ENCODE assay signal across 8 cellular contexts in the genomic region with DNA sequence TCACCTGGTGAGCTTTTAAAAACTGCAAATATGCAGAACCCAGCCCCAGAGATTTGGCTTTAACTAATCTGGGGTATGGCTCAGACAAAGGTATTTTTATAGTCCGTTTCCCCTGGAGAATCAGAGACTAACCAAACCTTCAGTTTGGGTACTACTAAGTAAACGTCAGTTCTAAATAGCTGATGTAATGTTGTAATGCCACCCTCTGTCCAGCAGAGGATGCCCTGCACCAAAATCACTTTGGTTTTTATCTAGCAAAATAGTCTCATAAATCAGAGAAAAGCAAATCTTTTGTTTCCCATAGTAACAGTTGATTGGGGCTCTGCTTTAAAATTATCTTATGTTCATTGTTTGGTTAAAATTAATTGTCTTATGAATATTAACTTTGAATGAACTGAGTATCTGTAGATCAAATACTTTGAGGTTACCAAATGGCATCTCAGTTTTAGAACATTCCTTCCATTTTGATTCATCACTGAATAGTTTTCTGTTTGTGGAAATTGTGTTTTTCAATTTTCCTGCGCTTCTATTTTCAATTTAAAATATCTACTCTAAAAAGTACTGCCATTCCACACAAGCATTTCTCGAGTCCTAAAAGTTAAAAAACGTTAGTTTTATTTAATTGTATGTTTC.
DNase-seq lines count a peak whose midpoint lies in the region; ATAC-seq and TF ChIP-seq lines count a peak whose summit lies in the region.

No MANE protein-coding gene starts in this region.

- H3K27ac ChIP-seq in A673 (ENCODE audit: low read depth, low read length, poor library complexity, severe bottlenecking) (no peak overlapping the region), right atrium auricular region (no peak overlapping the region)

- H3K9me3 ChIP-seq in A673 (ENCODE audit: low read depth, low read length, poor library complexity, severe bottlenecking) = no peaks in the 10 kb centered on the region
- H3K9me3 ChIP-seq in right atrium auricular region = no peaks in the 10 kb centered on the region

- no peaks in the 10 kb centered on the region for H3K4me1 ChIP-seq in A673 (ENCODE audit: insufficient read depth, low read length, poor library complexity, severe bottlenecking)
- peaks cover 0 to 4% of the 10 kb centered on the region in 2 donors for H3K4me1 ChIP-seq in right atrium auricular region

- H3K4me3 ChIP-seq in A673 (ENCODE audit: low read depth, low read length, poor library complexity, severe bottlenecking) (no peak overlapping the region), HFF-Myc (replicated peaks; ENCODE audit: low read depth, low read length) (no peak overlapping the region), right atrium auricular region (no peak overlapping the region)

- CTCF ChIA-PET in A673 (lab: Charles Lee) = interaction anchor here (1.4 to 2.1 kb wide), 3 partner anchors 22 to 603 kb away, joined by 5 to 15 read pairs (median 8); no protein-coding TSS in a partner anchor

- no peaks in the 10 kb centered on the region for H3K4me1 Mint-ChIP-seq in stimulated activated naive B cell treated with anti-CD40 and anti-IgM and Interleukin-4, amounts not matched to agents 10 μg/mL and 1 μg/mL and 100 μg/mL, for 72 hours

- DNase-seq in A673 (ENCODE audit: low spot score) (peak; percentile 62), ELR (ENCODE audit: low read depth) (peak; percentile 60), HFF-Myc (ENCODE audit: extremely low read depth, low read depth) (no peak), NCI-H1105 (lab: John Stamatoyannopoulos, UW) (peak; percentile 18), right atrium auricular region (ENCODE audit: low spot score) (no peak), posterior vena cava (ENCODE audit: low spot score) (no peak)
- DNase-seq in activated CD4-positive, alpha-beta T cell treated with anti-CD3 and anti-CD28 coated beads, Interleukin-2, amount 50 U/mL, for 48 hours = peak; percentile 1 to 16
- DNase-seq in stimulated activated naive B cell treated with anti-CD40 and anti-IgM and Interleukin-4, amounts not matched to agents 10 μg/mL and 1 μg/mL and 100 μg/mL, for 72 hours = peak; percentile 1

- POLR2A ChIA-PET in A673 (lab: Charles Lee; ENCODE audit: low non-redundant PET) = interaction anchor here (0.6 kb wide), 1 partner anchor 12 kb away, joined by 3 read pairs; no protein-coding TSS in a partner anchor

- H3K36me3 Mint-ChIP-seq in stimulated activated naive B cell treated with anti-CD40 and anti-IgM and Interleukin-4, amounts not matched to agents 10 μg/mL and 1 μg/mL and 100 μg/mL, for 72 hours = peaks cover 0 to 1% of the 10 kb centered on the region in 2 donors

- H3K27me3 ChIP-seq in A673 (replicated peaks; ENCODE audit: insufficient read depth, low read depth, low read length, poor library complexity) (no peaks in the 10 kb centered on the region), right atrium auricular region (no peaks in the 10 kb centered on the region)

- intact Hi-C loops in A673 (cut with micrococcal nuclease; ENCODE audit: unreplicated experiment) = loop anchor here (1.0 to 2.0 kb wide), 2 partner anchors 569 to 602 kb away; no protein-coding TSS in a partner anchor
- intact Hi-C loops in posterior vena cava (cut with DNase I) = loop anchor here in 1 of 2 donors (10.0 kb wide), 1 partner anchor 54 kb away; no protein-coding TSS in a partner anchor

- H3K27ac Mint-ChIP-seq in stimulated activated naive B cell treated with anti-CD40 and anti-IgM and Interleukin-4, amounts not matched to agents 10 μg/mL and 1 μg/mL and 100 μg/mL, for 72 hours = no peak overlapping the region

- no peaks in the 10 kb centered on the region for H3K27me3 Mint-ChIP-seq in stimulated activated naive B cell treated with anti-CD40 and anti-IgM and Interleukin-4, amounts not matched to agents 10 μg/mL and 1 μg/mL and 100 μg/mL, for 72 hours

- TF ChIP-seq CTCF in A673 (conservative IDR thresholded peaks at IDR 0.05; ENCODE audit: low read depth, low read length) = peak; percentile 92
- TF ChIP-seq CTCF in HFF-Myc (IDR thresholded peaks at IDR 0.05; ENCODE audit: low read depth, low read length, missing control alignments) = peak; percentile 94
- peak; percentile 97 to 98 for TF ChIP-seq CTCF in right atrium auricular region (IDR thresholded peaks at IDR 0.05)

- H3K9me3 Mint-ChIP-seq in stimulated activated naive B cell treated with anti-CD40 and anti-IgM and Interleukin-4, amounts not matched to agents 10 μg/mL and 1 μg/mL and 100 μg/mL, for 72 hours = no peaks in the 10 kb centered on the region

- H3K36me3 ChIP-seq in A673 (ENCODE audit: insufficient read depth, low read length, poor library complexity, severe bottlenecking) = no peaks in the 10 kb centered on the region
- no peaks in the 10 kb centered on the region for H3K36me3 ChIP-seq in right atrium auricular region

- BruUV-seq in A673 (replicated peaks; lab: Mats Ljungman, UMichigan) = no TSS peak

- ATAC-seq in stimulated activated naive B cell treated with anti-CD40 and anti-IgM and Interleukin-4, amounts not matched to agents 10 μg/mL and 1 μg/mL and 100 μg/mL, for 72 hours (replicated peaks) = peak in 1 of 2 donors; percentile 39

- H3K4me3 Mint-ChIP-seq in stimulated activated naive B cell treated with anti-CD40 and anti-IgM and Interleukin-4, amounts not matched to agents 10 μg/mL and 1 μg/mL and 100 μg/mL, for 72 hours = no peak overlapping the region

Comparison
In these comparisons a context has a peak if more than half of its experiments do, and no peak if none do; other contexts are left out.
1. DNase-seq: peak in A673 (single experiment), ELR (single experiment), NCI-H1105 (single experiment), activated CD4-positive, alpha-beta T cell treated with anti-CD3 and anti-CD28 coated beads, Interleukin-2, amount 50 U/mL, for 48 hours (2 of 2) and stimulated activated naive B cell treated with anti-CD40 and anti-IgM and Interleukin-4, amounts not matched to agents 10 μg/mL and 1 μg/mL and 100 μg/mL, for 72 hours (single experiment); none in HFF-Myc (single experiment), right atrium auricular region (single experiment) and posterior vena cava (single experiment).
2. Peak in every context shown above with its lines, with median percentiles within 50 percentile points of each other: CTCF ChIP-seq.